ENCODE assay signal across 8 cellular contexts in the genomic region with DNA sequence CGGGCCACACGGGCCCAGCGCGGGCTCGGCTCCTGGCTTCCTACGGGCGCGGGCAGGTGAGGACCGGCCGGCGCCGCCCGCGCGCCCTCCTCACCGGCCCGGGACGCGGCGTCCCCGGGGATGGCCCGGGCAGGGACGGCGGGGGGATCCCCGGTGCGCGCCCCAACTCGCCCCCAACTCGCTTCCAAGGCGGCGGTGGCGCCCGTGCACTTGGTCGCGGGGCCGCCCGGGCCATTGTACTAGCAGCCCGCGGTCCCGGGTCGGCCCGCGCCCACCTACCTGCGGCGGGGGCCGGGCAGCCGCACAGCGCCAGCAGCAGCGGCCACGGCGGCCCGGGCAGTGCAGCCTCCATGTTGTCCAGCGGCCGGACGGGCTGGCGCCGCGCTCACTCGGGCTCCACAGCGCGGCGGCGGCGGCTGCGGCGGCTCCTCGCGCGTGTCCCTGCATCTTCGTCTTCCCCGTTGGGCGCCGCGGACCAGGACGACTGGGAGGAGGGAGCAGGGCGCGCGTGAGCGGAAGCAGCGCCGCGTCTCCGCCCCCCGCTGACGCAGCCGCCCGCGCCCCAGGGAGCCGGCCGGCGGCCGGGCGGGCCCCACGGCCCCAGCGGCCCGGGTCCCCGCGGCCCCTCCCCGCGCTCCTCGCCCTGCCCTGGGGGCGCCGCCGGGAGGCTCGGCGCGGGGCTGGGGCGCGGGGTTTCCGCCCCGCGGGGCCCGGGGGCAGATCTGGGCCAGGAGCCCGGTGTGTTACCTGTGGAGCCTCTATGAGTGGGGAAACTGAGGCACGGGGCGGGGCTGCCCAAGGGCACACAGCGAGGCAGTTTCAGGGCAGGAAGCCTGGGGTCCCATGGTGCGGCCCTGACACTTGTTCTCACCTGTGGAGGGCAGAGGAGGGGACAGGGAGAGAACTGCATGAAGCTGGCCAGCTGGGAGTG.
DNase-seq lines count a peak whose midpoint lies in the region; ATAC-seq and TF ChIP-seq lines count a peak whose summit lies in the region.

No MANE protein-coding gene starts in this region.

- peak; percentile 71 for DNase-seq in AG10803 (ENCODE audit: low read depth)
- peak; percentile 32 for DNase-seq in KG1 (lab: John Stamatoyannopoulos, UW)
- peak; percentile 74 for DNase-seq in activated CD4-positive, CD25-positive, alpha-beta regulatory T cell treated with anti-CD3 and anti-CD28 coated beads, Interleukin-2, amount 50 U/mL, for 72 hours
- peak; percentile 54 for DNase-seq in central memory CD4-positive, alpha-beta T cell
- peak; percentile 34 for DNase-seq in kidney glomerular epithelial cell (lab: John Stamatoyannopoulos, UW)
- peak; percentile 32 to 45 for DNase-seq in stimulated activated CD4-positive, alpha-beta T cell treated with anti-CD3 and anti-CD28 coated beads, Interleukin-15, amount 100 ng/mL, for 48 hours (ENCODE audit: low read depth in 2 of 2)

- TF ChIP-seq CTCF in AG10803 (conservative IDR thresholded peaks at IDR 0.05; ENCODE audit: low read length), result no peak

- peak overlapping the region; percentile 71 for H3K4me3 ChIP-seq in AG10803 (ENCODE audit: low read length)

- peak; percentile 52 for ATAC-seq in GM19023 (IDR thresholded peaks at IDR 0.05; ENCODE audit: unreplicated experiment)
- ATAC-seq in GM18519 (IDR thresholded peaks at IDR 0.05; ENCODE audit: low FRiP score, unreplicated experiment), result no peak
